In genomic region chr6:88641178-88641903, GRCh38 we compare ENCODE assay signal across 10 cellular contexts.
DNase-seq lines count a peak whose midpoint lies in the region; ATAC-seq and TF ChIP-seq lines count a peak whose summit lies in the region.
"Had no signal": no experiment of that assay in that cellular context is flagged by ENCODE, and none has a peak within 500 bp of the region (broad histone marks: within the 10 kb centered on the region; RNA-seq: fewer than 3 reads in every experiment).

No MANE protein-coding gene starts in this region.

- H3K9ac ChIP-seq in KMS-11: peak overlapping the region; percentile 17; the same call in 1 of the 2 replicates

- H3K27ac Mint-ChIP-seq in nephron progenitor cell: peak overlapping the region; percentile 10

- H3K4me3 ChIP-seq in KMS-11 (IDR thresholded peaks at IDR 0.05; ENCODE audit: insufficient read depth, low read depth, low read length) (no peak overlapping the region), prostate gland (no peak overlapping the region), H7 (ENCODE audit: insufficient read depth, low read depth, low read length) (no peak overlapping the region), spleen (no peak overlapping the region)

- peak overlapping the region; percentile 59; the same call in 1 of the 2 replicates for H3K27ac ChIP-seq in KMS-11
- no peak overlapping the region for H3K27ac ChIP-seq in prostate gland
- H3K27ac ChIP-seq in spleen: peak overlapping the region in 4 of 8 donors; percentile 2 to 54 (median 36)
- H3K27ac ChIP-seq: neutrophil had no signal

- peaks cover 10% of the 10 kb centered on the region for H3K4me1 Mint-ChIP-seq in nephron progenitor cell

- ATAC-seq in GM19035 (IDR thresholded peaks at IDR 0.05; ENCODE audit: unreplicated experiment): peak; percentile 95
- ATAC-seq in HG02610 (IDR thresholded peaks at IDR 0.05; ENCODE audit: unreplicated experiment): peak; percentile 94
- ATAC-seq in left ventricle myocardium superior: no peak

- intact Hi-C loops in prostate gland (cut with DNase I) (no loop called here), left ventricle myocardium superior (cut with micrococcal nuclease) (no loop called here), spleen (cut with DNase I; ENCODE audit: low total_unique reads) (no loop called here)

- no peaks in the 10 kb centered on the region for H3K27me3 Mint-ChIP-seq in nephron progenitor cell (ENCODE audit: low read depth, poor library complexity)

- H3K9me3 Mint-ChIP-seq in nephron progenitor cell: peaks cover 4% of the 10 kb centered on the region

- H4K20me1 ChIP-seq in KMS-11 (ENCODE audit: insufficient read depth): no peaks in the 10 kb centered on the region

- H2AFZ ChIP-seq in KMS-11 (ENCODE audit: low read depth): no peak overlapping the region

- H3K4me3 Mint-ChIP-seq in nephron progenitor cell: no peak overlapping the region

- H3K9me3 ChIP-seq in prostate gland: no peaks in the 10 kb centered on the region
- peaks cover 0 to 6% (median 0%) of the 10 kb centered on the region in 8 donors for H3K9me3 ChIP-seq in spleen
- H3K9me3 ChIP-seq: neutrophil had no signal

- 75% methylated on average over 7 of the region's 7 CpGs for WGBS in prostate gland
- 68 to 77% (median 77%) methylated on average over 7 of the region's 7 CpGs for WGBS in spleen, 5 donors

- TF ChIP-seq CTCF in KMS-11 (conservative IDR thresholded peaks at IDR 0.05; ENCODE audit: low read depth, low read length): no peak
- TF ChIP-seq CTCF in nephron progenitor cell (IDR thresholded peaks at IDR 0.05): no peak
- TF ChIP-seq CTCF in prostate gland (IDR thresholded peaks at IDR 0.05): no peak
- no peak for TF ChIP-seq CTCF in spleen (IDR thresholded peaks at IDR 0.05 in 8 of 11, conservative IDR thresholded peaks at IDR 0.05 in 3 of 11)

- H3K4me2 ChIP-seq in KMS-11: peak overlapping the region; percentile 38; the same call in 1 of the 2 replicates

- no peaks in the 10 kb centered on the region for H3K36me3 Mint-ChIP-seq in nephron progenitor cell (ENCODE audit: low read depth)

- no peaks in the 10 kb centered on the region for H3K36me3 ChIP-seq in KMS-11 (ENCODE audit: insufficient read depth)
- no peaks in the 10 kb centered on the region for H3K36me3 ChIP-seq in prostate gland
- no peaks in the 10 kb centered on the region for H3K36me3 ChIP-seq in H7 (replicated peaks; ENCODE audit: control insufficient read depth, insufficient read depth, low read length)
- no peaks in the 10 kb centered on the region for H3K36me3 ChIP-seq in spleen
- H3K36me3 ChIP-seq: neutrophil had no signal

- peaks cover 26% of the 10 kb centered on the region for H3K4me1 ChIP-seq in KMS-11 (ENCODE audit: low read depth, poor library complexity, severe bottlenecking)
- no peaks in the 10 kb centered on the region for H3K4me1 ChIP-seq in prostate gland (replicated peaks)
- H3K4me1 ChIP-seq in spleen: peaks cover 0 to 15% (median 0%) of the 10 kb centered on the region in 6 donors

- no peaks in the 10 kb centered on the region for H3K27me3 ChIP-seq in KMS-11 (ENCODE audit: insufficient read depth, low read depth)
- no peaks in the 10 kb centered on the region for H3K27me3 ChIP-seq in prostate gland (replicated peaks; ENCODE audit: insufficient read depth)
- H3K27me3 ChIP-seq in H7 (ENCODE audit: control insufficient read depth, insufficient read depth, low read length): no peaks in the 10 kb centered on the region
- H3K27me3 ChIP-seq in spleen (replicated peaks in 1 of 7): no peaks in the 10 kb centered on the region
- H3K27me3 ChIP-seq: neutrophil had no signal

- TF ChIP-seq POLR2A in prostate gland (IDR thresholded peaks at IDR 0.05) (no peak), spleen (IDR thresholded peaks at IDR 0.05) (no peak)

- H3K79me2 ChIP-seq in KMS-11 (ENCODE audit: insufficient read depth, low read depth): peaks cover 11% of the 10 kb centered on the region

- no peak for DNase-seq in nephron progenitor cell
- DNase-seq in prostate gland (ENCODE audit: low spot score): no peak
- no peak for DNase-seq in left ventricle myocardium superior
- no peak for DNase-seq in H7
- no peak for DNase-seq in spleen
- DNase-seq: NCI-H510A treated with DMSO at 0.1 percent for 48 hours had no signal
